In the genomic region with DNA sequence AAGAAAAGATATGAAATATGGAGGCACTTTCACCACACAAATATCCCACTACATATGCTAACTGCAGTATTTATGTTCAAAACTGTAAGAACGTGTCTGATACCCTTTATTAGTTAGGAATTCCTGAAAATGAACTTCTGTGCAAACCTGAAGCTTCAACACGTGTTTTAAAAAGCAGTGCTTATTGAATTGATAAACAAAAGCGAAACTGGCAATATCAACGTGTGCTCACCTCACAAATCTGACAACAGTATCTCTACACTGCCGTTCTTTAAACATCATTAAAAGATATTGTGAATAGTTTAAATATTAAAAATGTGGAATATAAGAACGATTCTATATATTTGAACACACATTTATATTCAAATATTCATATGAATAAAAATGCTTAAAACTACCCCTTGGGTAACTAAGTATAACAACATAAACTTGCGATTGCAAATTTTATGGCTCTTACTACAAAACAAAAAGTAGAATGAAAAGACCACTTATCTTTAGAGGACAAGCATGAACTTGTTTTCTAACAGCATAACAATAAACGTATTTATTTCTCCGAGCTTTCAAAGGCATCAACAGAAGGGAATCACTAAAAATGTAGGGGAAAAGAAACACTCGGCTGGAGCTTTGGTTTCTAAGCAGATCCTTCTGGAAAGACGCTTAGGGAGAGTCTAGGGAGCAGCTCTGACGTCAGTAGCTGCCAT, we compare ENCODE assay signal across 8 cellular contexts. TPM values are rescaled to one million over a fixed set of nuclear protein-coding genes. Genes with fewer than 3 reads are reported as not detected.
DNase-seq lines count a peak whose midpoint lies in the region; ATAC-seq and TF ChIP-seq lines count a peak whose summit lies in the region.

A gene (minus strand): TSS at position 670 of the 701 bp plus-strand sequence. CDS start 17,738 bp downstream, outside the sequence.

- H3K36me3 Mint-ChIP-seq in endodermal cell (ENCODE audit: low read depth), result peaks cover 10% of the 10 kb centered on the region
- H3K36me3 Mint-ChIP-seq in naive thymus-derived CD4-positive, alpha-beta T cell, result peaks cover 0 to 18% (median 0%) of the 10 kb centered on the region in 5 donors

- peaks cover 31% of the 10 kb centered on the region for H3K4me1 ChIP-seq in ACC112 (ENCODE audit: control insufficient read depth, insufficient read depth, low read length, unreplicated experiment)
- H3K4me1 ChIP-seq in SJSA1 (replicated peaks), result peaks cover 49% of the 10 kb centered on the region
- no peaks in the 10 kb centered on the region for H3K4me1 ChIP-seq in endodermal cell (ENCODE audit: control insufficient read depth, insufficient read depth, low read length)
- H3K4me1 ChIP-seq in naive thymus-derived CD4-positive, alpha-beta T cell (ENCODE audit: control insufficient read depth in 2 of 2, insufficient read depth in 2 of 2, low read length in 2 of 2), result peaks cover 12 to 15% of the 10 kb centered on the region in 2 donors

- TF ChIP-seq CTCF in GM13977 (IDR thresholded peaks at IDR 0.05; ENCODE audit: extremely low read depth, insufficient read depth, missing control alignments) (no peak), endodermal cell (conservative IDR thresholded peaks at IDR 0.05) (no peak)

- CTCF ChIA-PET in naive thymus-derived CD4-positive, alpha-beta T cell (lab: Charles Lee), result interaction anchor here (1.0 kb wide), 1 partner anchor 202 kb away, joined by 3 read pairs; no protein-coding TSS in a partner anchor

- H3K9me3 ChIP-seq in SJSA1 (replicated peaks), result no peaks in the 10 kb centered on the region
- no peaks in the 10 kb centered on the region for H3K9me3 ChIP-seq in endodermal cell (ENCODE audit: control insufficient read depth, low read length)
- H3K9me3 ChIP-seq in naive thymus-derived CD4-positive, alpha-beta T cell (ENCODE audit: control insufficient read depth in 2 of 3, low read length in 3 of 3), result no peaks in the 10 kb centered on the region

- POLR2A ChIA-PET in naive thymus-derived CD4-positive, alpha-beta T cell (lab: Charles Lee), result interaction anchor here (0.5 to 3.4 kb wide), 15 partner anchors 9 to 1910 kb away, joined by 3 to 49 read pairs (median 5); a partner anchor contains a TSS

- H3K9ac ChIP-seq in endodermal cell (ENCODE audit: extremely low read depth, low read length, poor library complexity, severe bottlenecking), result peak within 1 kb of the TSS; percentile 80

- H3K4me1 Mint-ChIP-seq in endodermal cell, result peaks cover 5% of the 10 kb centered on the region
- H3K4me1 Mint-ChIP-seq in naive thymus-derived CD4-positive, alpha-beta T cell, result peaks cover 14 to 52% (median 27%) of the 10 kb centered on the region in 7 donors

- peaks cover 11% of the 10 kb centered on the region for H3K27me3 Mint-ChIP-seq in endodermal cell (ENCODE audit: insufficient read depth)
- no peaks in the 10 kb centered on the region for H3K27me3 Mint-ChIP-seq in naive thymus-derived CD4-positive, alpha-beta T cell

- no peaks in the 10 kb centered on the region for H3K9me3 Mint-ChIP-seq in endodermal cell
- H3K9me3 Mint-ChIP-seq in naive thymus-derived CD4-positive, alpha-beta T cell, result no peaks in the 10 kb centered on the region

- DNase-seq in GM13977 (ENCODE audit: low spot score) (peak; percentile 41), SJSA1 (ENCODE audit: low read depth in 1 of 2, low spot score in 2 of 2) (no peak), endodermal cell (no peak)
- peak in 5 of 9 donors; percentile 23 to 32 (median 30) for DNase-seq in naive thymus-derived CD4-positive, alpha-beta T cell

- H3K27ac ChIP-seq in ACC112 (ENCODE audit: low read depth, low read length), result peak within 1 kb of the TSS; percentile 99
- peak within 1 kb of the TSS; percentile 92 for H3K27ac ChIP-seq in SJSA1
- H3K27ac ChIP-seq in endodermal cell (ENCODE audit: low read depth, low read length), result peak within 1 kb of the TSS; percentile 75
- peak within 1 kb of the TSS; percentile 97 for H3K27ac ChIP-seq in naive thymus-derived CD4-positive, alpha-beta T cell (ENCODE audit: low read depth, low read length)

- H3K4me3 Mint-ChIP-seq in endodermal cell, result peak within 1 kb of the TSS; percentile 74
- peak within 1 kb of the TSS; percentile 82 to 100 (median 97) for H3K4me3 Mint-ChIP-seq in naive thymus-derived CD4-positive, alpha-beta T cell

- 67 to 70% methylated on average over 8 to 10 of the region's 12 CpGs for WGBS in endodermal cell (ENCODE audit: insufficient coverage in 1 of 2, insufficient read length in 1 of 2), 2 experiments

- intact Hi-C loops in naive thymus-derived CD4-positive, alpha-beta T cell (cut with micrococcal nuclease), result loop anchor here (1.0 to 10.0 kb wide), 12 partner anchors 191 to 1953 kb away; a partner anchor contains a TSS

- H3K27ac Mint-ChIP-seq in endodermal cell, result peak within 1 kb of the TSS; percentile 95
- peak within 1 kb of the TSS; percentile 90 to 100 (median 99) for H3K27ac Mint-ChIP-seq in naive thymus-derived CD4-positive, alpha-beta T cell

- in situ Hi-C loops in GM13977 (cut with MboI; ENCODE audit: low pct_unique_long_range_greater_than_20kb, low sequenced_read_pairs, unreplicated experiment), result no loop called here

- peak within 1 kb of the TSS; percentile 84 for H2AFZ ChIP-seq in ACC112 (ENCODE audit: low read length, unreplicated experiment)

- H3K36me3 ChIP-seq in ACC112 (ENCODE audit: insufficient read depth, low read length), result peaks cover 16% of the 10 kb centered on the region
- H3K36me3 ChIP-seq in SJSA1, result peaks cover 15% of the 10 kb centered on the region
- H3K36me3 ChIP-seq in endodermal cell (ENCODE audit: control insufficient read depth, insufficient read depth, low read length), result peaks cover 18% of the 10 kb centered on the region
- H3K36me3 ChIP-seq in naive thymus-derived CD4-positive, alpha-beta T cell (ENCODE audit: control insufficient read depth in 2 of 3, insufficient read depth in 3 of 3, low read length in 3 of 3), result peaks cover 0 to 5% (median 0%) of the 10 kb centered on the region in 3 experiments

- peak within 1 kb of the TSS; percentile 97 for H3K4me3 ChIP-seq in ACC112 (ENCODE audit: low read depth, low read length)
- H3K4me3 ChIP-seq in SJSA1, result peak within 1 kb of the TSS; percentile 73
- H3K4me3 ChIP-seq in endodermal cell (ENCODE audit: low read length), result peak within 1 kb of the TSS; percentile 87
- peak within 1 kb of the TSS; percentile 69 for H3K4me3 ChIP-seq in naive thymus-derived CD4-positive, alpha-beta T cell (ENCODE audit: low read length)

- no peaks in the 10 kb centered on the region for H3K27me3 ChIP-seq in ACC112 (ENCODE audit: insufficient read depth, low read length)
- H3K27me3 ChIP-seq in SJSA1 (replicated peaks), result no peaks in the 10 kb centered on the region
- H3K27me3 ChIP-seq in endodermal cell (ENCODE audit: control insufficient read depth, insufficient read depth, low read length, poor library complexity, severe bottlenecking), result peaks cover 11% of the 10 kb centered on the region
- H3K27me3 ChIP-seq in naive thymus-derived CD4-positive, alpha-beta T cell (ENCODE audit: control insufficient read depth in 2 of 2, insufficient read depth in 2 of 2, low read length in 2 of 2), result no peaks in the 10 kb centered on the region

- ATAC-seq in naive thymus-derived CD4-positive, alpha-beta T cell, result no peak
- ATAC-seq in GM18502 (IDR thresholded peaks at IDR 0.05; ENCODE audit: poor library complexity, unreplicated experiment) (no peak), GM21423 (IDR thresholded peaks at IDR 0.05; ENCODE audit: unreplicated experiment) (no peak), HG03095 (IDR thresholded peaks at IDR 0.05; ENCODE audit: unreplicated experiment) (no peak)

- peaks cover 8% of the 10 kb centered on the region for H3K79me2 ChIP-seq in ACC112 (ENCODE audit: control insufficient read depth, insufficient read depth, low read length, unreplicated experiment)

RNA-seq across cellular contexts. Expression of the gene that starts here (rescaled TPM):
- 0.22 and 0.29 TPM in 2 replicates for total RNA-seq in SJSA1 (2014; rRNA removed; shearing (Covaris generic))
- total RNA-seq in endodermal cell, result under 1 TPM in 1 of 2 donors, not detected in 1; 0.15 TPM
- 0.36 TPM for polyA plus RNA-seq in endodermal cell (2013, experiment 1 of 2)
- polyA plus RNA-seq in endodermal cell (2013, experiment 2 of 2), result 0.41 TPM
- total RNA-seq in naive thymus-derived CD4-positive, alpha-beta T cell, result 1 to 10 TPM in 4 of 5 experiments, under 1 TPM in 1; 0.82 to 2.4 (median 1.7) TPM
- under 1 TPM; 0.58 to 0.79 TPM for polyA plus RNA-seq in naive thymus-derived CD4-positive, alpha-beta T cell

Comparison
In these comparisons a context has a peak if more than half of its experiments do, and no peak if none do; other contexts are left out.
1. DNase-seq: peak in GM13977 (single experiment) and naive thymus-derived CD4-positive, alpha-beta T cell (5 of 9); none in SJSA1 (0 of 2) and endodermal cell (single experiment).
2. Peak in every context shown above with its lines, with median percentiles within 50 percentile points of each other: H3K27ac ChIP-seq and H3K4me3 ChIP-seq.